In the genomic region with DNA sequence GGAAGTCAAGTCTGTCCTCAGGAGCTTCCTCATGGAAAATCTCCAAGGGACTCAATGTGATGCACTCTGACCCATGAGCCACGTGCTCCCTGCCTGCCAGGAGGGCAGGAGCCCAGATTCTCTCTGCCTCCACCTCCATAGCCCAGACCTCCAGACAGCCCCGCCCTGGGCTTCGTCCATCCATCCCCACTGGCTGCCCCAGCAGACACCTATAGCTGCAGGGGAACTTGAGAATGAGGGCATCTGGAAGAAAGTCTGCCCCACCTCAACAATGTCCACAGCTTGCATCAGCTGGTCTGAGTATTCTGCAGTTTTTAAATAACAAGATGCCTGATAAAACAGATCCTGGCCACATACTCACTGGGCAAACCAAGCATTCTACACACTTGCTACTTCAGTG, we compare ENCODE assay signal across 17 cellular contexts.
DNase-seq lines count a peak whose midpoint lies in the region; ATAC-seq and TF ChIP-seq lines count a peak whose summit lies in the region.
"Had no signal": no experiment of that assay in that cellular context is flagged by ENCODE, and none has a peak within 500 bp of the region (broad histone marks: within the 10 kb centered on the region; RNA-seq: fewer than 3 reads in every experiment).

No MANE protein-coding gene starts in this region.

- H3K27ac Mint-ChIP-seq in WTC11, result no peak overlapping the region
- no peak overlapping the region for H3K27ac Mint-ChIP-seq in nephron progenitor cell
- H3K27ac Mint-ChIP-seq: CD8-positive, alpha-beta memory T cell; HFFc6 had no signal

- peak overlapping the region; percentile 60 for H3K4me3 Mint-ChIP-seq in WTC11
- peak overlapping the region; percentile 73 for H3K4me3 Mint-ChIP-seq in nephron progenitor cell
- H3K4me3 Mint-ChIP-seq: CD8-positive, alpha-beta memory T cell; HFFc6 had no signal

- H3K36me3 ChIP-seq in HUES6 (ENCODE audit: control insufficient read depth, insufficient read depth, low read length), result no peaks in the 10 kb centered on the region
- H3K36me3 ChIP-seq in left ventricle myocardium inferior, result no peaks in the 10 kb centered on the region

- H3K27me3 Mint-ChIP-seq in WTC11 (ENCODE audit: low read depth), result peaks cover 6% of the 10 kb centered on the region
- H3K27me3 Mint-ChIP-seq in nephron progenitor cell (ENCODE audit: low read depth, poor library complexity), result peaks cover 5% of the 10 kb centered on the region
- H3K27me3 Mint-ChIP-seq: CD8-positive, alpha-beta memory T cell had no signal

- CTCF ChIA-PET in WTC11 (lab: Charles Lee), result no interaction called here

- no peak for ATAC-seq in WTC11
- ATAC-seq in HG02610 (IDR thresholded peaks at IDR 0.05; ENCODE audit: unreplicated experiment), result no peak
- ATAC-seq in HG02852 (IDR thresholded peaks at IDR 0.05; ENCODE audit: unreplicated experiment), result no peak
- ATAC-seq: A549, GM12878 had no signal

- H3K27ac ChIP-seq in HUES6 (ENCODE audit: low read depth, low read length) (no peak overlapping the region), left ventricle myocardium inferior (replicated peaks) (no peak overlapping the region)
- H3K27ac ChIP-seq: A549, HL-60 had no signal

- DNase-seq in WTC11 (ENCODE audit: low spot score) (no peak), nephron progenitor cell (no peak), left ventricle myocardium inferior (no peak)
- no peak for DNase-seq in effector CD8-positive, alpha-beta T cell (lab: John Stamatoyannopoulos, UW)
- DNase-seq: Caco-2; CD8-positive, alpha-beta memory T cell; GOT3; HCEC 1CT; HFFc6; IMR-90; KBM-7 had no signal

- H3K4me1 ChIP-seq in HUES6 (ENCODE audit: control insufficient read depth, insufficient read depth, low read length) (peaks cover 4% of the 10 kb centered on the region; the same call in 1 of the 2 replicates), left ventricle myocardium inferior (no peaks in the 10 kb centered on the region)
- H3K4me1 ChIP-seq: A549, Caco-2 had no signal

- no peaks in the 10 kb centered on the region; the same call in 1 of the 2 replicates for H3K27me3 ChIP-seq in HUES6 (ENCODE audit: control insufficient read depth, insufficient read depth, low read length)
- peaks cover 16% of the 10 kb centered on the region for H3K27me3 ChIP-seq in left ventricle myocardium inferior (ENCODE audit: low read depth)

- intact Hi-C loops in left ventricle myocardium inferior (cut with micrococcal nuclease), result no loop called here

- no peaks in the 10 kb centered on the region for H3K36me3 Mint-ChIP-seq in WTC11
- peaks cover 5% of the 10 kb centered on the region for H3K36me3 Mint-ChIP-seq in nephron progenitor cell (ENCODE audit: low read depth)
- H3K36me3 Mint-ChIP-seq: CD8-positive, alpha-beta memory T cell had no signal

- no peak overlapping the region for H3K9ac ChIP-seq in HUES6 (ENCODE audit: low read length)

- H3K9me3 Mint-ChIP-seq in WTC11 (peaks cover 12% of the 10 kb centered on the region), nephron progenitor cell (peaks cover 13% of the 10 kb centered on the region)

- 0 out of 2 replicates have a peak, but pooled peaks cover 2% of the 10 kb centered on the region for H3K9me3 ChIP-seq in HUES6 (ENCODE audit: control insufficient read depth, insufficient read depth, low read depth, low read length)
- H3K9me3 ChIP-seq in left ventricle myocardium inferior (replicated peaks), result no peaks in the 10 kb centered on the region
- H3K9me3 ChIP-seq: A549, Caco-2 had no signal

- H3K4me3 ChIP-seq in HUES6 (ENCODE audit: low read depth, low read length) (peak overlapping the region; percentile 40), left ventricle myocardium inferior (no peak overlapping the region)
- H3K4me3 ChIP-seq: A549, GM12878 had no signal

- POLR2A ChIA-PET in WTC11 (lab: Charles Lee), result no interaction called here

- H3K4me1 Mint-ChIP-seq in WTC11, result peaks cover 10% of the 10 kb centered on the region
- peaks cover 6% of the 10 kb centered on the region for H3K4me1 Mint-ChIP-seq in nephron progenitor cell
- H3K4me1 Mint-ChIP-seq: CD8-positive, alpha-beta memory T cell had no signal

- TF ChIP-seq CTCF in WTC11 (IDR thresholded peaks at IDR 0.05) (no peak), nephron progenitor cell (IDR thresholded peaks at IDR 0.05) (no peak), left ventricle myocardium inferior (IDR thresholded peaks at IDR 0.05; ENCODE audit: borderline replicate concordance) (no peak)

TF ChIP-seq in WTC11, 78 proteins besides CTCF, POLR2A, EP300 and RAD21:
- no peak for TF ChIP-seq TCF7 (CRISPR knock-in tag; IDR thresholded peaks at IDR 0.05; ENCODE audit: low read depth)
- no peak for TF ChIP-seq ZBTB21 (CRISPR knock-in tag; IDR thresholded peaks at IDR 0.05; ENCODE audit: borderline replicate concordance)
- TF ChIP-seq FOXJ3 (CRISPR knock-in tag; IDR thresholded peaks at IDR 0.05; ENCODE audit: borderline replicate concordance), result no peak
- TF ChIP-seq ATF2 (CRISPR knock-in tag; IDR thresholded peaks at IDR 0.05; ENCODE audit: borderline replicate concordance, low read depth), result no peak
- no peak for TF ChIP-seq CREM (CRISPR knock-in tag; IDR thresholded peaks at IDR 0.05)
